Comparison of ENCODE assay signal across 8 cellular contexts in genomic region chr9:35079041-35079425, GRCh38. TPM values are rescaled to one million over a fixed set of nuclear protein-coding genes. Genes with fewer than 3 reads are reported as not detected.
DNase-seq lines count a peak whose midpoint lies in the region; ATAC-seq, FAIRE-seq and TF ChIP-seq lines count a peak whose summit lies in the region.

No MANE protein-coding gene starts in this region.

- no peaks in the 10 kb centered on the region for H3K27me3 ChIP-seq in IMR-90 (ENCODE audit: control insufficient read depth, insufficient read depth, low read length)
- H3K27me3 ChIP-seq in astrocyte (ENCODE audit: insufficient read depth, low read length): no peaks in the 10 kb centered on the region

- peak overlapping the region; percentile 78 for H3K4me3 ChIP-seq in IMR-90 (ENCODE audit: insufficient read depth, low read depth, low read length)
- peak overlapping the region; percentile 80 for H3K4me3 ChIP-seq in astrocyte (ENCODE audit: insufficient read depth, low read depth, low read length)
- peak overlapping the region; percentile 73 for H3K4me3 ChIP-seq in mesodermal cell (ENCODE audit: extremely low read depth, insufficient read depth, low read length, poor library complexity, severe bottlenecking)

- in situ Hi-C loops in IMR-90 (cut with MboI; ENCODE audit: low sequenced_read_pairs): no loop called here

- peak overlapping the region; percentile 54 for H4K91ac ChIP-seq in IMR-90 (ENCODE audit: insufficient read depth, low read depth, low read length)

- FAIRE-seq in astrocyte (lab: Jason Lieb, UNC): no peak

- H3K36me3 ChIP-seq in IMR-90 (ENCODE audit: control insufficient read depth, insufficient read depth, low read length) (no peaks in the 10 kb centered on the region; the same call in 1 of the 2 replicates), astrocyte (ENCODE audit: insufficient read depth, low read length) (peaks cover 4% of the 10 kb centered on the region), mesodermal cell (ENCODE audit: control insufficient read depth, insufficient read depth, low read length) (peaks cover 40% of the 10 kb centered on the region)

- peak overlapping the region; percentile 4 for H2AK9ac ChIP-seq in IMR-90 (replicated peaks; ENCODE audit: low read depth, low read length, poor library complexity)

- peak overlapping the region; percentile 81 for H3K4ac ChIP-seq in IMR-90 (ENCODE audit: low read depth, low read length)

- H2BK20ac ChIP-seq in IMR-90 (ENCODE audit: low read depth, low read length): no peak overlapping the region

- TF ChIP-seq RAD21 in IMR-90 (IDR thresholded peaks at IDR 0.05; ENCODE audit: low read length): no peak

- H3K36me3 Mint-ChIP-seq in astrocyte (ENCODE audit: low read depth, unreplicated experiment): peaks cover 9% of the 10 kb centered on the region

- peaks cover 14 to 39% of the 10 kb centered on the region in 2 experiments; a peak in 3 of 4 replicates for H3K79me1 ChIP-seq in IMR-90 (ENCODE audit: low read depth in 1 of 2, low read length in 2 of 2)

- peak overlapping the region; percentile 94 for H2AFZ ChIP-seq in IMR-90 (replicated peaks; ENCODE audit: low read length, poor library complexity)
- peak overlapping the region; percentile 91 for H2AFZ ChIP-seq in astrocyte (ENCODE audit: low read depth, low read length)

- H3K4me1 Mint-ChIP-seq in astrocyte (ENCODE audit: low read depth, unreplicated experiment): peaks cover 5% of the 10 kb centered on the region

- H2BK5ac ChIP-seq in IMR-90 (ENCODE audit: low read depth, low read length, poor library complexity, severe bottlenecking): no peak overlapping the region

- no peak overlapping the region for H4K5ac ChIP-seq in IMR-90 (ENCODE audit: low read depth, low read length)

- peaks cover 5% of the 10 kb centered on the region; the same call in 1 of the 2 replicates for H3K4me1 ChIP-seq in IMR-90 (ENCODE audit: control insufficient read depth, insufficient read depth, low read length)
- peaks cover 15% of the 10 kb centered on the region for H3K4me1 ChIP-seq in astrocyte (ENCODE audit: insufficient read depth, low read length)
- H3K4me1 ChIP-seq in mesodermal cell (ENCODE audit: control insufficient read depth, insufficient read depth, low read length, poor library complexity, severe bottlenecking): peaks cover 7% of the 10 kb centered on the region

- H3K9ac ChIP-seq in IMR-90 (ENCODE audit: low read depth, low read length) (peak overlapping the region; percentile 85), astrocyte (ENCODE audit: low read length) (peak overlapping the region; percentile 85)

- TF ChIP-seq CTCF in IMR-90 (conservative IDR thresholded peaks at IDR 0.05; ENCODE audit: low read depth, low read length) (no peak), astrocyte (IDR thresholded peaks at IDR 0.05; ENCODE audit: insufficient read depth, low read depth, low read length) (no peak)

- CTCF ChIA-PET in IMR-90 (lab: Yijun Ruan, JAX): no interaction called here

- H3K27ac ChIP-seq in IMR-90 (ENCODE audit: insufficient read depth, low read length) (peak overlapping the region; percentile 60), astrocyte (ENCODE audit: low read depth, low read length) (peak overlapping the region; percentile 80), mesodermal cell (ENCODE audit: low read depth, low read length, severe bottlenecking) (no peak overlapping the region)

- H3K23ac ChIP-seq in IMR-90 (ENCODE audit: low read depth, low read length): peak overlapping the region; percentile 89

- intact Hi-C loops in IMR-90 (cut with micrococcal nuclease): loop anchor here (10.0 kb wide), 1 partner anchor 314 kb away; no protein-coding TSS in a partner anchor

- no peaks in the 10 kb centered on the region for H3K27me3 Mint-ChIP-seq in astrocyte (ENCODE audit: low read depth, unreplicated experiment)

- no TSS peak for BruUV-seq in IMR-90 (replicated peaks; lab: Mats Ljungman, UMichigan)

- peaks cover 31% of the 10 kb centered on the region for H3K79me2 ChIP-seq in astrocyte (ENCODE audit: insufficient read depth, low read length)

- 4% methylated on average over 4 of the region's 10 CpGs; no CpG with 5 or more reads in 1 of the 2 experiments for WGBS in IMR-90 (ENCODE audit: extremely low coverage in 2 of 2, insufficient read length in 1 of 2), 2 experiments
- WGBS in mesodermal cell (ENCODE audit: insufficient coverage in 2 of 2), 2 experiments: 6 to 8% methylated on average over 6 to 7 of the region's 10 CpGs

- dilution Hi-C loops in IMR-90 (cut with HindIII; ENCODE audit: low sequenced_read_pairs, unreplicated experiment): no loop called here

- no peak overlapping the region for H3K18ac ChIP-seq in IMR-90 (ENCODE audit: low read depth, low read length)

- H2BK120ac ChIP-seq in IMR-90 (ENCODE audit: low read depth, low read length): no peak overlapping the region

- H3K9me3 ChIP-seq in IMR-90 (ENCODE audit: control insufficient read depth, insufficient read depth, low read length) (no peaks in the 10 kb centered on the region), astrocyte (ENCODE audit: insufficient read depth, low read depth, low read length) (no peaks in the 10 kb centered on the region), mesodermal cell (ENCODE audit: control insufficient read depth, low read length) (no peaks in the 10 kb centered on the region)

- peak overlapping the region; percentile 26 for H3K27ac Mint-ChIP-seq in astrocyte (ENCODE audit: unreplicated experiment)

- ATAC-seq in IMR-90 (ENCODE audit: low read depth) (no peak), HG03432 (IDR thresholded peaks at IDR 0.05; ENCODE audit: unreplicated experiment) (no peak), GM21360 (IDR thresholded peaks at IDR 0.05; ENCODE audit: unreplicated experiment) (no peak)

- H3K4me2 ChIP-seq in IMR-90 (ENCODE audit: low read depth, low read length): peak overlapping the region; percentile 98
- peak overlapping the region; percentile 98 for H3K4me2 ChIP-seq in astrocyte (ENCODE audit: low read length)

- H4K20me1 ChIP-seq in IMR-90 (ENCODE audit: insufficient read depth, low read length) (no peaks in the 10 kb centered on the region), astrocyte (ENCODE audit: insufficient read depth, low read length) (peaks cover 8% of the 10 kb centered on the region)

- H3K9me3 Mint-ChIP-seq in astrocyte (ENCODE audit: unreplicated experiment): no peaks in the 10 kb centered on the region

- H3K56ac ChIP-seq in IMR-90 (ENCODE audit: extremely low read depth, insufficient read depth, low read length): peak overlapping the region; percentile 76; the same call in 1 of the 2 replicates

- H3K14ac ChIP-seq in IMR-90 (replicated peaks; ENCODE audit: low read depth, low read length): peak overlapping the region; percentile 83; the same call in 1 of the 2 replicates

- H3K9me1 ChIP-seq in IMR-90 (ENCODE audit: insufficient read depth, low read length): peaks cover 10% of the 10 kb centered on the region

- H4K8ac ChIP-seq in IMR-90 (ENCODE audit: low read depth in 2 of 2, low read length in 2 of 2): peak overlapping the region; percentile 20 to 61; a peak in 1 of 4 replicates

- TF ChIP-seq POLR2A in IMR-90 (IDR thresholded peaks at IDR 0.05; ENCODE audit: low read depth, low read length): no peak

- peak overlapping the region; percentile 87 for H3K4me3 Mint-ChIP-seq in astrocyte (ENCODE audit: unreplicated experiment)

- H2BK15ac ChIP-seq in IMR-90 (ENCODE audit: low read depth, low read length): no peak overlapping the region

- H2AK5ac ChIP-seq in IMR-90 (ENCODE audit: low read depth, low read length): peak overlapping the region; percentile 70; the same call in 1 of the 2 replicates

- DNase-seq in COLO668 (lab: John Stamatoyannopoulos, UW; ENCODE audit: unreplicated experiment) (peak; percentile 27), IMR-90 (no peak), astrocyte (ENCODE audit: low read depth) (no peak), germinal center (ENCODE audit: low spot score) (no peak)
- DNase-seq in stimulated activated CD4-positive, alpha-beta T cell treated with anti-CD3 and anti-CD28 coated beads, Interleukin-1b, Interleukin-23, amount 100 ng/mL, for 48 hours: no peak

- POLR2A ChIA-PET in IMR-90 (lab: Charles Lee; ENCODE audit: unreplicated experiment): interaction anchor here (0.8 to 1.5 kb wide), 4 partner anchors 8 to 35 kb away, joined by 3 to 16 read pairs (median 4); partner anchors contain the start of gene STOML2

TF ChIP-seq in IMR-90, 13 proteins besides CTCF, POLR2A, EP300 and RAD21 (continues in another document):
- TF ChIP-seq MXI1 (IDR thresholded peaks at IDR 0.05; ENCODE audit: borderline replicate concordance, low read depth, low read length): no peak

RNA-seq across cellular contexts. Expression of gene FANCG, which starts 0.7 kb away (rescaled TPM):
- total RNA-seq in IMR-90 (2012; rRNA removed) (13.9 and 16.1 TPM in 2 replicates), astrocyte (11.0 and 14.1 TPM in 2 replicates)
- polyA plus RNA-seq in IMR-90 (2012; rRNA removed): 19.3 and 20.4 TPM in 2 replicates
- 7.4 and 21.5 TPM in 2 replicates for polyA plus RNA-seq in IMR-90 (2012; cell fraction: cytosol; rRNA removed)
- 58.3 and 59.6 TPM in 2 replicates for polyA plus RNA-seq in IMR-90 (2012; cell fraction: nucleus; rRNA removed; ENCODE audit: low replicate concordance)
- polyA plus RNA-seq in mesodermal cell (2013, experiment 1 of 2): 36.6 TPM
- polyA plus RNA-seq in mesodermal cell (2013, experiment 2 of 2): 38.0 TPM

RNA-seq across cellular contexts. Expression of gene VCP, which starts 6.6 kb away (rescaled TPM):
- total RNA-seq in IMR-90 (2012; rRNA removed): 492 and 516 TPM in 2 replicates
- 291 and 292 TPM in 2 replicates for polyA plus RNA-seq in IMR-90 (2012; rRNA removed)
- polyA plus RNA-seq in IMR-90 (2012; cell fraction: cytosol; rRNA removed): 120 and 175 TPM in 2 replicates
- 208 and 316 TPM in 2 replicates for polyA plus RNA-seq in IMR-90 (2012; cell fraction: nucleus; rRNA removed; ENCODE audit: low replicate concordance)
- total RNA-seq in astrocyte: 366 and 390 TPM in 2 replicates
- polyA plus RNA-seq in mesodermal cell (2013, experiment 1 of 2): 317 TPM
- polyA plus RNA-seq in mesodermal cell (2013, experiment 2 of 2): 288 TPM

RNA-seq across cellular contexts. Expression of gene PIGO, which starts 17.4 kb away (rescaled TPM):
- 8.1 and 9.3 TPM in 2 replicates for total RNA-seq in IMR-90 (2012; rRNA removed)
- 17.9 and 18.2 TPM in 2 replicates for polyA plus RNA-seq in IMR-90 (2012; rRNA removed)
- 12.1 and 14.7 TPM in 2 replicates for polyA plus RNA-seq in IMR-90 (2012; cell fraction: cytosol; rRNA removed)
- polyA plus RNA-seq in IMR-90 (2012; cell fraction: nucleus; rRNA removed; ENCODE audit: low replicate concordance): 44.2 and 48.5 TPM in 2 replicates
- total RNA-seq in astrocyte: 19.7 and 20.8 TPM in 2 replicates
- polyA plus RNA-seq in mesodermal cell (2013, experiment 1 of 2): 22.2 TPM
- 17.9 TPM for polyA plus RNA-seq in mesodermal cell (2013, experiment 2 of 2)

RNA-seq across cellular contexts. Expression of gene STOML2, which starts 23.9 kb away (rescaled TPM):
- total RNA-seq in IMR-90 (2012; rRNA removed) (232 and 250 TPM in 2 replicates), astrocyte (83.1 and 85.1 TPM in 2 replicates)
- polyA plus RNA-seq in IMR-90 (2012; rRNA removed): 177 and 179 TPM in 2 replicates
- polyA plus RNA-seq in IMR-90 (2012; cell fraction: cytosol; rRNA removed): 166 and 206 TPM in 2 replicates
- polyA plus RNA-seq in IMR-90 (2012; cell fraction: nucleus; rRNA removed; ENCODE audit: low replicate concordance): 101 and 114 TPM in 2 replicates
- polyA plus RNA-seq in mesodermal cell (2013, experiment 1 of 2): 136 TPM
- 120 TPM for polyA plus RNA-seq in mesodermal cell (2013, experiment 2 of 2)

RNA-seq across cellular contexts. Expression of gene ATOSB, which starts 36.6 kb away (rescaled TPM):
- total RNA-seq in IMR-90 (2012; rRNA removed): 12.0 and 13.3 TPM in 2 replicates
- 37.7 and 40.2 TPM in 2 replicates for polyA plus RNA-seq in IMR-90 (2012; rRNA removed)
- 26.8 and 29.7 TPM in 2 replicates for polyA plus RNA-seq in IMR-90 (2012; cell fraction: cytosol; rRNA removed)
- polyA plus RNA-seq in IMR-90 (2012; cell fraction: nucleus; rRNA removed; ENCODE audit: low replicate concordance): 47.1 and 62.1 TPM in 2 replicates
- total RNA-seq in astrocyte: 68.9 and 76.9 TPM in 2 replicates
- 35.3 TPM for polyA plus RNA-seq in mesodermal cell (2013, experiment 1 of 2)
- polyA plus RNA-seq in mesodermal cell (2013, experiment 2 of 2): 29.5 TPM
